Comparison of ENCODE assay signal across 18 cellular contexts in genomic region chr2:189639003-189639609, GRCh38. TPM values are rescaled to one million over a fixed set of nuclear protein-coding genes. Genes with fewer than 3 reads are reported as not detected.
A peak's percentile ranks its signal among the peaks of the same experiment; 100 is the strongest.
DNase-seq lines count a peak whose midpoint lies in the region; FAIRE-seq and TF ChIP-seq lines count a peak whose summit lies in the region.
"Had no signal": no experiment of that assay in that cellular context is flagged by ENCODE, and none has a peak within 500 bp of the region (broad histone marks: within the 10 kb centered on the region; RNA-seq: fewer than 3 reads in every experiment).

No MANE protein-coding gene starts in this region.

- TF ChIP-seq CTCF in endodermal cell (conservative IDR thresholded peaks at IDR 0.05) = no peak
- TF ChIP-seq CTCF in parathyroid adenoma (IDR thresholded peaks at IDR 0.05) = no peak
- TF ChIP-seq CTCF in esophagus squamous epithelium (IDR thresholded peaks at IDR 0.05) = no peak

- peak overlapping the region; percentile 28 for H2AFZ ChIP-seq in parathyroid adenoma

- FAIRE-seq in urothelium cell line (lab: Jason Lieb, UNC) = no peak
- FAIRE-seq: GM12878 had no signal

- no peak overlapping the region for H3K27ac Mint-ChIP-seq in activated CD4-positive, alpha-beta memory T cell treated with anti-CD3 and anti-CD28 coated beads for 36 hours
- H3K27ac Mint-ChIP-seq in activated CD4-positive, alpha-beta memory T cell treated with anti-CD3 and anti-CD28 coated beads, Interleukin-2, amount 10 ng/mL, durations not matched to agents 7 days and 5 days = no peak overlapping the region
- H3K27ac Mint-ChIP-seq in endodermal cell = peak overlapping the region; percentile 18
- H3K27ac Mint-ChIP-seq in activated T-cell treated with anti-CD3 and anti-CD28 coated beads, Interleukin-2, amount 50 U/mL, for 24 hours = no peak overlapping the region
- H3K27ac Mint-ChIP-seq: H9 had no signal

- no peaks in the 10 kb centered on the region for H3K79me2 ChIP-seq in parathyroid adenoma

- H3K4me1 Mint-ChIP-seq in activated CD4-positive, alpha-beta memory T cell treated with anti-CD3 and anti-CD28 coated beads for 36 hours (ENCODE audit: low read depth) = peaks cover 27% of the 10 kb centered on the region
- peaks cover 6% of the 10 kb centered on the region for H3K4me1 Mint-ChIP-seq in activated CD4-positive, alpha-beta memory T cell treated with anti-CD3 and anti-CD28 coated beads, Interleukin-2, amount 10 ng/mL, durations not matched to agents 7 days and 5 days
- H3K4me1 Mint-ChIP-seq in endodermal cell = peaks cover 42% of the 10 kb centered on the region
- H3K4me1 Mint-ChIP-seq in activated T-cell treated with anti-CD3 and anti-CD28 coated beads, Interleukin-2, amount 50 U/mL, for 24 hours (ENCODE audit: low read depth) = peaks cover 25% of the 10 kb centered on the region

- POLR2A ChIA-PET in activated CD4-positive, alpha-beta memory T cell treated with anti-CD3 and anti-CD28 coated beads for 36 hours (lab: Charles Lee) = no interaction called here
- POLR2A ChIA-PET in activated CD4-positive, alpha-beta memory T cell treated with anti-CD3 and anti-CD28 coated beads, Interleukin-2, amount 10 ng/mL, durations not matched to agents 7 days and 5 days (lab: Charles Lee) = no interaction called here

- H3K36me3 Mint-ChIP-seq in activated CD4-positive, alpha-beta memory T cell treated with anti-CD3 and anti-CD28 coated beads for 36 hours = no peaks in the 10 kb centered on the region
- no peaks in the 10 kb centered on the region for H3K36me3 Mint-ChIP-seq in activated CD4-positive, alpha-beta memory T cell treated with anti-CD3 and anti-CD28 coated beads, Interleukin-2, amount 10 ng/mL, durations not matched to agents 7 days and 5 days (ENCODE audit: low read depth)
- H3K36me3 Mint-ChIP-seq in endodermal cell (ENCODE audit: low read depth) = no peaks in the 10 kb centered on the region
- no peaks in the 10 kb centered on the region for H3K36me3 Mint-ChIP-seq in activated T-cell treated with anti-CD3 and anti-CD28 coated beads, Interleukin-2, amount 50 U/mL, for 24 hours (ENCODE audit: low read depth)

- no peaks in the 10 kb centered on the region for H3K36me3 ChIP-seq in endodermal cell (ENCODE audit: control insufficient read depth, insufficient read depth, low read length)
- no peaks in the 10 kb centered on the region for H3K36me3 ChIP-seq in parathyroid adenoma (ENCODE audit: control insufficient read depth, insufficient read depth, low read length)
- H3K36me3 ChIP-seq in esophagus squamous epithelium = no peaks in the 10 kb centered on the region
- H3K36me3 ChIP-seq: BLaER1 had no signal

- 50 to 59% methylated on average over 2 to 3 of the region's 3 CpGs for whole genome bisulfite sequencing in endodermal cell (ENCODE audit: insufficient coverage in 1 of 2, insufficient read length in 1 of 2), 2 experiments
- 65 to 73% methylated on average over 3 of the region's 3 CpGs for WGBS in esophagus squamous epithelium, 2 donors

- H3K9me3 Mint-ChIP-seq in activated CD4-positive, alpha-beta memory T cell treated with anti-CD3 and anti-CD28 coated beads for 36 hours = peaks cover 4% of the 10 kb centered on the region
- no peaks in the 10 kb centered on the region for H3K9me3 Mint-ChIP-seq in activated CD4-positive, alpha-beta memory T cell treated with anti-CD3 and anti-CD28 coated beads, Interleukin-2, amount 10 ng/mL, durations not matched to agents 7 days and 5 days
- no peaks in the 10 kb centered on the region for H3K9me3 Mint-ChIP-seq in endodermal cell
- peaks cover 4% of the 10 kb centered on the region for H3K9me3 Mint-ChIP-seq in activated T-cell treated with anti-CD3 and anti-CD28 coated beads, Interleukin-2, amount 50 U/mL, for 24 hours
- H3K9me3 Mint-ChIP-seq: H9, IgD-negative memory B cell had no signal

- CTCF ChIA-PET in activated CD4-positive, alpha-beta memory T cell treated with anti-CD3 and anti-CD28 coated beads for 36 hours (lab: Charles Lee) = interaction anchor here (1.1 kb wide), 1 partner anchor 124 kb away, joined by 3 read pairs; no protein-coding TSS in a partner anchor
- CTCF ChIA-PET in activated CD4-positive, alpha-beta memory T cell treated with anti-CD3 and anti-CD28 coated beads, Interleukin-2, amount 10 ng/mL, durations not matched to agents 7 days and 5 days (lab: Charles Lee) = no interaction called here

- DNase-seq in activated CD4-positive, alpha-beta memory T cell treated with anti-CD3 and anti-CD28 coated beads for 36 hours = peak; percentile 43
- no peak for DNase-seq in activated CD4-positive, alpha-beta memory T cell treated with anti-CD3 and anti-CD28 coated beads, Interleukin-2, amount 10 ng/mL, durations not matched to agents 7 days and 5 days
- DNase-seq in endodermal cell (no peak), urothelium cell line (ENCODE audit: low spot score) (no peak), NCI-H1105 (lab: John Stamatoyannopoulos, UW) (no peak), esophagus squamous epithelium (lab: John Stamatoyannopoulos, UW) (no peak)
- DNase-seq in activated T-cell treated with anti-CD3 and anti-CD28 coated beads, Interleukin-2, amount 50 U/mL, for 24 hours = no peak
- DNase-seq: 8988T, H9, NCI-H146, NCI-H2081 treated with DMSO at 0.1 percent for 48 hours, NCI-H2227 treated with DMSO at 0.1 percent for 48 hours, NCI-H526 had no signal

- intact Hi-C loops in activated CD4-positive, alpha-beta memory T cell treated with anti-CD3 and anti-CD28 coated beads for 36 hours (cut with micrococcal nuclease) = no loop called here
- intact Hi-C loops in esophagus squamous epithelium (cut with DNase I) = loop anchor here (10.0 kb wide), 1 partner anchor 174 kb away; no protein-coding TSS in a partner anchor

- no peaks in the 10 kb centered on the region for H3K27me3 Mint-ChIP-seq in activated CD4-positive, alpha-beta memory T cell treated with anti-CD3 and anti-CD28 coated beads for 36 hours
- no peaks in the 10 kb centered on the region for H3K27me3 Mint-ChIP-seq in activated CD4-positive, alpha-beta memory T cell treated with anti-CD3 and anti-CD28 coated beads, Interleukin-2, amount 10 ng/mL, durations not matched to agents 7 days and 5 days
- no peaks in the 10 kb centered on the region for H3K27me3 Mint-ChIP-seq in endodermal cell (ENCODE audit: insufficient read depth)
- no peaks in the 10 kb centered on the region for H3K27me3 Mint-ChIP-seq in activated T-cell treated with anti-CD3 and anti-CD28 coated beads, Interleukin-2, amount 50 U/mL, for 24 hours
- H3K27me3 Mint-ChIP-seq: IgD-negative memory B cell had no signal

- no peak overlapping the region for H3K4me2 ChIP-seq in parathyroid adenoma (ENCODE audit: low read length)
- H3K4me2 ChIP-seq: BLaER1 had no signal

- H3K9ac ChIP-seq in endodermal cell (ENCODE audit: extremely low read depth, low read length, poor library complexity, severe bottlenecking) (no peak overlapping the region), parathyroid adenoma (no peak overlapping the region)
- H3K9ac ChIP-seq: BLaER1 had no signal

- H3K9me3 ChIP-seq in endodermal cell (ENCODE audit: control insufficient read depth, low read length) = no peaks in the 10 kb centered on the region
- no peaks in the 10 kb centered on the region for H3K9me3 ChIP-seq in parathyroid adenoma (ENCODE audit: control insufficient read depth, low read length)
- H3K9me3 ChIP-seq in esophagus squamous epithelium = no peaks in the 10 kb centered on the region
- H3K9me3 ChIP-seq: BLaER1 had no signal

- peaks cover 14% of the 10 kb centered on the region for H3K4me1 ChIP-seq in endodermal cell (ENCODE audit: control insufficient read depth, insufficient read depth, low read length)
- H3K4me1 ChIP-seq in parathyroid adenoma = peaks cover 6% of the 10 kb centered on the region
- H3K4me1 ChIP-seq in esophagus squamous epithelium = no peaks in the 10 kb centered on the region
- H3K4me1 ChIP-seq: BLaER1 had no signal

- H3K27me3 ChIP-seq in endodermal cell (ENCODE audit: control insufficient read depth, insufficient read depth, low read length, poor library complexity, severe bottlenecking) (no peaks in the 10 kb centered on the region), parathyroid adenoma (ENCODE audit: control insufficient read depth, insufficient read depth, low read length) (no peaks in the 10 kb centered on the region), esophagus squamous epithelium (no peaks in the 10 kb centered on the region)
- H3K27me3 ChIP-seq: BLaER1 had no signal

- TF ChIP-seq POLR2A in esophagus squamous epithelium (IDR thresholded peaks at IDR 0.05) = no peak

- no peak overlapping the region for H3K4me3 Mint-ChIP-seq in activated CD4-positive, alpha-beta memory T cell treated with anti-CD3 and anti-CD28 coated beads for 36 hours
- H3K4me3 Mint-ChIP-seq in activated CD4-positive, alpha-beta memory T cell treated with anti-CD3 and anti-CD28 coated beads, Interleukin-2, amount 10 ng/mL, durations not matched to agents 7 days and 5 days = no peak overlapping the region
- no peak overlapping the region for H3K4me3 Mint-ChIP-seq in endodermal cell
- no peak overlapping the region for H3K4me3 Mint-ChIP-seq in activated T-cell treated with anti-CD3 and anti-CD28 coated beads, Interleukin-2, amount 50 U/mL, for 24 hours
- H3K4me3 Mint-ChIP-seq: H9, IgD-negative memory B cell had no signal

- H3K4me3 ChIP-seq in endodermal cell (ENCODE audit: low read length) = no peak overlapping the region
- H3K4me3 ChIP-seq in parathyroid adenoma (ENCODE audit: low read depth, low read length) = no peak overlapping the region
- H3K4me3 ChIP-seq in esophagus squamous epithelium = no peak overlapping the region
- H3K4me3 ChIP-seq: BLaER1, GM12878, SK-N-MC had no signal

- H3K27ac ChIP-seq in endodermal cell (ENCODE audit: low read depth, low read length) (no peak overlapping the region), parathyroid adenoma (no peak overlapping the region), esophagus squamous epithelium (no peak overlapping the region)
- H3K27ac ChIP-seq: BLaER1, SK-N-MC had no signal

RNA-seq across cellular contexts. Expression of gene ASNSD1, which starts 22.2 kb away (rescaled TPM):
- total RNA-seq in activated CD4-positive, alpha-beta memory T cell treated with anti-CD3 and anti-CD28 coated beads for 36 hours = 10 to 100 TPM; 44.5 to 47.0 TPM
- 10 to 100 TPM; 37.9 to 38.4 TPM for total RNA-seq in activated CD4-positive, alpha-beta memory T cell treated with anti-CD3 and anti-CD28 coated beads, Interleukin-2, amount 10 ng/mL, durations not matched to agents 7 days and 5 days
- total RNA-seq in endodermal cell = 10 to 100 TPM; 43.3 to 56.2 TPM
- 44.2 TPM for polyA plus RNA-seq in endodermal cell (2013, experiment 1 of 2)
- polyA plus RNA-seq in endodermal cell (2013, experiment 2 of 2) = 41.2 TPM
- total RNA-seq in esophagus squamous epithelium = 10 to 100 TPM; 32.4 to 72.0 (median 38.0) TPM

RNA-seq across cellular contexts. Expression of gene ANKAR, which starts 35.4 kb away (rescaled TPM):
- 1 to 10 TPM; 3.4 to 4.2 TPM for total RNA-seq in activated CD4-positive, alpha-beta memory T cell treated with anti-CD3 and anti-CD28 coated beads for 36 hours
- total RNA-seq in activated CD4-positive, alpha-beta memory T cell treated with anti-CD3 and anti-CD28 coated beads, Interleukin-2, amount 10 ng/mL, durations not matched to agents 7 days and 5 days = 1 to 10 TPM; 3.9 to 7.0 TPM
- total RNA-seq in endodermal cell (1 to 10 TPM; 4.3 to 7.4 TPM), esophagus squamous epithelium (10 to 100 TPM in 1 of 4 donors, 1 to 10 TPM in 3; 1.4 to 10.7 (median 1.9) TPM)
- polyA plus RNA-seq in endodermal cell (2013, experiment 1 of 2) = 2.0 TPM
- polyA plus RNA-seq in endodermal cell (2013, experiment 2 of 2) = 2.6 TPM

RNA-seq across cellular contexts. Expression of gene SLC40A1, which starts 58.5 kb away (rescaled TPM):
- total RNA-seq in activated CD4-positive, alpha-beta memory T cell treated with anti-CD3 and anti-CD28 coated beads for 36 hours = 1 to 10 TPM; 4.7 to 4.8 TPM
- 1 to 10 TPM; 4.4 to 6.0 TPM for total RNA-seq in activated CD4-positive, alpha-beta memory T cell treated with anti-CD3 and anti-CD28 coated beads, Interleukin-2, amount 10 ng/mL, durations not matched to agents 7 days and 5 days
- total RNA-seq in endodermal cell (10 to 100 TPM; 74.1 to 96.8 TPM), esophagus squamous epithelium (10 to 100 TPM in 2 of 4 donors, 1 to 10 TPM in 2; 5.4 to 34.1 (median 19.1) TPM)
- 12.3 TPM for polyA plus RNA-seq in endodermal cell (2013, experiment 1 of 2)
- polyA plus RNA-seq in endodermal cell (2013, experiment 2 of 2) = 14.1 TPM
- total RNA-seq: H9 had no signal
